Comparison of ENCODE assay signal across 18 cellular contexts in the genomic region with DNA sequence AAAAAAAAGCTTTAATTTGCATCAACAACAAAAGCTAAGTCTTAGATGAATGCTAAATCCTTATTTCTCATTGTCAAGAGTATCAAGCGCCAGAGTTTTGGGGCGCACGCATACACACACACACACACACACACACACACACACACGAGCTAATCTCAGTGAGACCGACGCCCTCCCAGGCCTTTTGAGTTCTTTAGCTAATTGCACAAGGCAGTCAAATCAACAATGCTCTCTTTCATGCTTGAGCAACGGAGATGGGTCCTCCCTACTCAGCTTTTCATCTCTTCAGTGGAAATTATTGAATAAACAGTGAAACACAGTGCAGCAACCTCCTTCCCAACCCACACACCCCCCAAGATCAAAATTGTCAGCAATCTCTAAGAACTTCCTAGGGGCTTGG. TPM values are rescaled to one million over a fixed set of nuclear protein-coding genes. Genes with fewer than 3 reads are reported as not detected.
DNase-seq lines count a peak whose midpoint lies in the region; ATAC-seq and TF ChIP-seq lines count a peak whose summit lies in the region.
"Had no signal": no experiment of that assay in that cellular context is flagged by ENCODE, and none has a peak within 500 bp of the region (broad histone marks: within the 10 kb centered on the region; RNA-seq: fewer than 3 reads in every experiment).

No MANE protein-coding gene starts in this region.

- H3K27ac ChIP-seq in left ventricle myocardium inferior (replicated peaks) = no peak overlapping the region
- H3K27ac ChIP-seq: SK-N-MC had no signal

- H3K9me3 ChIP-seq in left ventricle myocardium inferior (replicated peaks) = no peaks in the 10 kb centered on the region
- H3K9me3 ChIP-seq: BE2C had no signal

- TF ChIP-seq CTCF in left ventricle myocardium inferior (IDR thresholded peaks at IDR 0.05; ENCODE audit: borderline replicate concordance) = no peak

- H3K4me3 ChIP-seq in left ventricle myocardium inferior = no peak overlapping the region
- H3K4me3 ChIP-seq: SK-N-MC had no signal

- H3K36me3 ChIP-seq in left ventricle myocardium inferior = no peaks in the 10 kb centered on the region
- H3K36me3 ChIP-seq: BE2C had no signal

- ATAC-seq in Right ventricle myocardium inferior = peak; percentile 70
- ATAC-seq: Panc1 had no signal

- no peaks in the 10 kb centered on the region for H3K4me1 ChIP-seq in left ventricle myocardium inferior
- H3K4me1 ChIP-seq: BE2C had no signal

- peaks cover 15% of the 10 kb centered on the region for H3K27me3 ChIP-seq in left ventricle myocardium inferior (ENCODE audit: low read depth)
- H3K27me3 ChIP-seq: BE2C had no signal

- intact Hi-C loops in Right ventricle myocardium inferior (cut with DNase I) (no loop called here), left ventricle myocardium inferior (cut with micrococcal nuclease) (no loop called here)

- DNase-seq in Right ventricle myocardium inferior (ENCODE audit: missing footprints) = no peak
- DNase-seq in left ventricle myocardium inferior = no peak
- peak; percentile 78 for DNase-seq in NCI-H460 (ENCODE audit: extremely low read depth, low read depth)
- peak; percentile 38 for DNase-seq in RPMI7951 (ENCODE audit: low read depth)
- DNase-seq in pons (ENCODE audit: low spot score) = peak; percentile 28
- no peak for DNase-seq in retina
- no peak for DNase-seq in SW 1271 (lab: John Stamatoyannopoulos, UW)
- DNase-seq: BE2C; NCI-H1105 treated with DMSO at 0.1 percent for 48 hours; NCI-H187 treated with DMSO at 0.1 percent for 48 hours; NCI-H226; NCI-H774; NK-92 treated with Interleukin-12 subunit alpha and Interleukin-12 subunit beta, amount 100 ng/mL, for 24 hours had no signal

RNA-seq across cellular contexts. Expression of gene GKN1, which starts 19.2 kb away (rescaled TPM):
- total RNA-seq in Right ventricle myocardium inferior (not detected), left ventricle myocardium inferior (not detected)
- total RNA-seq in NCI-H460 (2014; rRNA removed; shearing (Covaris generic)) = 1.6 and 2.1 TPM in 2 replicates
- polyA plus RNA-seq in NCI-H460 (2014; cell fraction: nucleus; rRNA removed) = 0.31 TPM in 1 of 2 replicates, not detected in the other
- total RNA-seq in RPMI7951 (2014; rRNA removed; shearing (Covaris generic)) = not detected in 2 replicates
- total RNA-seq: A673, H4 had no signal
- polyA plus RNA-seq: IgD-negative memory B cell had no signal

RNA-seq across cellular contexts. Expression of gene ANTXR1, which starts 19.3 kb away (rescaled TPM):
- 31.9 TPM for total RNA-seq in Right ventricle myocardium inferior
- 23.3 TPM for total RNA-seq in left ventricle myocardium inferior
- 265 and 310 TPM in 2 replicates for total RNA-seq in NCI-H460 (2014; rRNA removed; shearing (Covaris generic))
- 109 and 122 TPM in 2 replicates for polyA plus RNA-seq in NCI-H460 (2014; cell fraction: nucleus; rRNA removed)
- total RNA-seq in RPMI7951 (2014; rRNA removed; shearing (Covaris generic)) = 51.3 and 69.7 TPM in 2 replicates
- polyA plus RNA-seq: IgD-negative memory B cell had no signal

RNA-seq across cellular contexts. Expression of gene GKN2, which starts 41.0 kb away (rescaled TPM):
- not detected for total RNA-seq in Right ventricle myocardium inferior
- total RNA-seq in left ventricle myocardium inferior = not detected
- 1.6 TPM in 2 replicates for total RNA-seq in NCI-H460 (2014; rRNA removed; shearing (Covaris generic))
- polyA plus RNA-seq in NCI-H460 (2014; cell fraction: nucleus; rRNA removed) = not detected in 2 replicates
- not detected in 2 replicates for total RNA-seq in RPMI7951 (2014; rRNA removed; shearing (Covaris generic))
- total RNA-seq: A673, H4 had no signal
- polyA plus RNA-seq: IgD-negative memory B cell had no signal

Comparison
In these comparisons a context has a peak if more than half of its experiments do, and no peak if none do; other contexts are left out.
1. DNase-seq: peak in NCI-H460 (single experiment), RPMI7951 (single experiment) and pons (single experiment); none in Right ventricle myocardium inferior (single experiment), left ventricle myocardium inferior (single experiment), retina (single experiment) and SW 1271 (0 of 2).